In the genomic region with DNA sequence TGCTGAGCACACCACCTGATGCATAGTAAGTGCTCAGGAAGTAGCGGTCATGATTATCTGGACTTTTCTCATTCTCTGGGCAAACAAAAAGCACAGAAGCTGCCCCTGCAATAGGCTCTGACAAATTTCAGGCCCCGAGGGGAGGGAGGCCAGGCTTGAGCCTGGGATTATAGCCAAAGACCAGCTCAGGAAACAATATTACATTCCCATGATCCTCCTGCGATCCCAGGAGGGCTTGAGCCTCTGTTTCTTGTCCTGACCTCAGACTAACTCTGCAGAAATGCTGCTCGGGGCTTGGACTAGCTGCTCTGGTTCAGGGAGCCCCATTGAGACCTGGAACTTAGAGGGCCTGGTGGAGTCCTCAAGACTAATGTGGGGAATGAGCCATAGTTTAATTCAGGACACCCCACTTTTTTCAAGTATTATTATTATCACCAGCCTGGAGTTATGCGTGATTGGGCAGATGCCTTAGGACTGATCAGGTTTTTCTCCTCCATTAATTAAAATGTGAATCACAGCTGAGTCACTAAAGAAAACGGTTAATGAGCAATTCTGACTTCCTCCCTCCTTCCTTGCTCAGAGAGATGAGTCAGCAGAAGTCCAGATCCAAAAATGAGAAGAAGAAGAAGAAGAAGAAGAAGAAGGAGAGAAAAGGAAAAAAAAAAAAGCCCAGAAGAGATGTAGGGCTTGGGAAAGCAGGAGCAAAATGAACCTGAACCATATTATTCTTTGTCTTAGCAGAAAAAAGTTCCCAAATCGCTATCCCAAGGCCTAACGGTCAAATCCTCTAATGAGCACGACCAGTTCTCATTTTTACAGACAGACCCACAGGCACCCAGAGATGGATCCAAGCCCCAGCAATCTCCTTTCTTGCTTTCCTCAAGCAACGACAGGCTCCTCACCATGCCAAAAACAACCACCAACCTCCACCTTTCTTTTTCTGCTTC, we compare ENCODE assay signal across 1 cellular context.
TF ChIP-seq lines count a peak whose summit lies in the region.

No MANE protein-coding gene starts in this region.

TF ChIP-seq in H1, 55 proteins besides CTCF, POLR2A, EP300 and RAD21:
- TF ChIP-seq MAFK (IDR thresholded peaks at IDR 0.05; ENCODE audit: low read depth, low read length) (peak; percentile 32; the same call in 1 of the 2 replicates), CBX5 (IDR thresholded peaks at IDR 0.05; ENCODE audit: low read depth, low read length) (no peak), KDM4A (IDR thresholded peaks at IDR 0.05; ENCODE audit: low read depth, low read length, severe bottlenecking) (no peak), SP1 (IDR thresholded peaks at IDR 0.05; ENCODE audit: low read depth, low read length) (no peak), BACH1 (IDR thresholded peaks at IDR 0.05; ENCODE audit: low read length) (0 out of 2 replicates have a peak, but pooled peaks have one; percentile 21)
